Comparison of ENCODE assay signal across 8 cellular contexts in the genomic region with DNA sequence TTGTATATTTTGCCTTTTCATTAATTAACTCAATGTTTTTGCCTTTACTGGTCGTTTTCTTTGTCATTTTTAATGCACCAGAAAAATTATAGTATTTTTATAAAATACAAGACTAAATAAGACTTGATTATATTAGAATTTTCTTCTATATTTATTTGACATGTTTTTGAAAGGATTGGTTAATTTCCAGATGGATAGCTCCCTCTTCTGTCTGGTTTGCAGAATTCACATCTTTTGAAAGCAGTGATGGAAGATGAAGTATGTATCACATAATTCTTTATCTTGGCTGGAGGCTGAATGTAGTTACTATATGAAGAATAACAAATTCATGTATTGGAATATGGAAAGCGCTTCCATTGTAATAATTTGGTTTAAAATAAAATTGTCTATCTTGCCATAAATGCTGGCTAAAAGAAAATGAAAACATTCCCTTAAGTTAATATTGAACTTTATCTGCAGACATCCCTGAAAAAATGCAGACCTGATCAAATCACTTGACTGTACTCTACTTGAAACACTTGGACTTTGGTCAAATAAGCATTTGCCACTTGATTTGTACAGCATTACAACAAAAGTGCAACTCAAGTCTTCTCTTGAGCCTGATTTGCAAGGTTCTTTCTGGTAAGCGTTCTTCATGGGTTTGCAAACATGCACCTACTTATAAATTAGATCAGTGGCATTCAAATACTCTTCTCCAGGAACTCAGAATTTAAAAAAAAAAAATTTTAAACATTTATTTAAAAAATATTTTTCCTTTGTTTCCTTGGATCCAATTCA.
DNase-seq lines count a peak whose midpoint lies in the region; ATAC-seq and TF ChIP-seq lines count a peak whose summit lies in the region.

No MANE protein-coding gene starts in this region.

- H3K27ac ChIP-seq in neural progenitor cell = no peak overlapping the region

- peaks cover 27% of the 10 kb centered on the region for H3F3A ChIP-seq in neural progenitor cell (ENCODE audit: low read depth)

- H3K9me3 Mint-ChIP-seq in neural progenitor cell (peaks cover 4% of the 10 kb centered on the region), WTC11 (no peaks in the 10 kb centered on the region)

- DNase-seq in NCI-H510A treated with DMSO at 0.1 percent for 48 hours (lab: John Stamatoyannopoulos, UW) = peak; percentile 67
- no peak for DNase-seq in NCI-H510A (lab: John Stamatoyannopoulos, UW)
- peak; percentile 37 for DNase-seq in NCI-H2227 treated with DMSO at 0.1 percent for 48 hours (lab: John Stamatoyannopoulos, UW)
- DNase-seq in cardiac fibroblast (ENCODE audit: low read depth in 2 of 2) = peak; percentile 81 to 82
- peak; percentile 23 for DNase-seq in neural progenitor cell (ENCODE audit: low spot score)
- DNase-seq in stimulated activated naive CD4-positive, alpha-beta T cell (lab: John Stamatoyannopoulos, UW) = no peak
- no peak for DNase-seq in WTC11 (ENCODE audit: low spot score)

- no peaks in the 10 kb centered on the region for H3K27me3 ChIP-seq in neural progenitor cell

- no peak overlapping the region for H3K9ac ChIP-seq in neural progenitor cell

- H3K4me1 Mint-ChIP-seq in neural progenitor cell (peaks cover 18% of the 10 kb centered on the region), WTC11 (peaks cover 17% of the 10 kb centered on the region)

- POLR2A ChIA-PET in WTC11 (lab: Charles Lee) = no interaction called here

- no peaks in the 10 kb centered on the region for H3K9me3 ChIP-seq in neural progenitor cell (ENCODE audit: low read depth)

- H3K27me3 Mint-ChIP-seq in neural progenitor cell (ENCODE audit: insufficient read depth, low read depth) (peaks cover 30% of the 10 kb centered on the region), WTC11 (ENCODE audit: low read depth) (no peaks in the 10 kb centered on the region)

- no peak overlapping the region for H3K27ac Mint-ChIP-seq in neural progenitor cell
- no peak overlapping the region for H3K27ac Mint-ChIP-seq in WTC11

- H2AFZ ChIP-seq in neural progenitor cell (replicated peaks) = peak overlapping the region; percentile 54

- H3K36me3 ChIP-seq in neural progenitor cell = no peaks in the 10 kb centered on the region

- H3K4me2 ChIP-seq in neural progenitor cell = peak overlapping the region; percentile 79

- peaks cover 54% of the 10 kb centered on the region for H3K4me1 ChIP-seq in neural progenitor cell

- H3K4me3 ChIP-seq in cardiac fibroblast (replicated peaks in 1 of 2; ENCODE audit: low read depth in 2 of 2, low read length in 2 of 2) (no peak overlapping the region), neural progenitor cell (peak overlapping the region; percentile 37)

- CTCF ChIA-PET in WTC11 (lab: Charles Lee) = interaction anchor here (0.6 to 2.0 kb wide), 6 partner anchors 9 to 297 kb away, joined by 3 to 9 read pairs (median 4); no protein-coding TSS in a partner anchor

- H3K36me3 Mint-ChIP-seq in neural progenitor cell = no peaks in the 10 kb centered on the region
- no peaks in the 10 kb centered on the region for H3K36me3 Mint-ChIP-seq in WTC11

- no peaks in the 10 kb centered on the region for H4K20me1 ChIP-seq in neural progenitor cell (ENCODE audit: low read depth)

- no peaks in the 10 kb centered on the region for H3K79me2 ChIP-seq in neural progenitor cell (ENCODE audit: low read depth)

- ATAC-seq in GM21526 (IDR thresholded peaks at IDR 0.05; ENCODE audit: low FRiP score, unreplicated experiment) (no peak), WTC11 (no peak)

- no peak overlapping the region for H3K4me3 Mint-ChIP-seq in neural progenitor cell
- H3K4me3 Mint-ChIP-seq in WTC11 = no peak overlapping the region

- peak; percentile 61 for TF ChIP-seq CTCF in cardiac fibroblast (IDR thresholded peaks at IDR 0.05; ENCODE audit: low read depth, low read length)
- peak; percentile 71 for TF ChIP-seq CTCF in neural progenitor cell (IDR thresholded peaks at IDR 0.05)
- TF ChIP-seq CTCF in WTC11 (IDR thresholded peaks at IDR 0.05) = no peak; the same call in 1 of the 2 replicates

TF ChIP-seq in WTC11, 78 proteins besides CTCF, POLR2A, EP300 and RAD21:
- TF ChIP-seq, protein P1, sequence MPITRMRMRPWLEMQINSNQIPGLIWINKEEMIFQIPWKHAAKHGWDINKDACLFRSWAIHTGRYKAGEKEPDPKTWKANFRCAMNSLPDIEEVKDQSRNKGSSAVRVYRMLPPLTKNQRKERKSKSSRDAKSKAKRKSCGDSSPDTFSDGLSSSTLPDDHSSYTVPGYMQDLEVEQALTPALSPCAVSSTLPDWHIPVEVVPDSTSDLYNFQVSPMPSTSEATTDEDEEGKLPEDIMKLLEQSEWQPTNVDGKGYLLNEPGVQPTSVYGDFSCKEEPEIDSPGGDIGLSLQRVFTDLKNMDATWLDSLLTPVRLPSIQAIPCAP (CRISPR knock-in tag; IDR thresholded peaks at IDR 0.05) = no peak
- TF ChIP-seq, protein P2, sequence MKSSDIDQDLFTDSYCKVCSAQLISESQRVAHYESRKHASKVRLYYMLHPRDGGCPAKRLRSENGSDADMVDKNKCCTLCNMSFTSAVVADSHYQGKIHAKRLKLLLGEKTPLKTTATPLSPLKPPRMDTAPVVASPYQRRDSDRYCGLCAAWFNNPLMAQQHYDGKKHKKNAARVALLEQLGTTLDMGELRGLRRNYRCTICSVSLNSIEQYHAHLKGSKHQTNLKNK (CRISPR knock-in tag; IDR thresholded peaks at IDR 0.05) = no peak
- TF ChIP-seq CBFB (CRISPR knock-in tag; IDR thresholded peaks at IDR 0.05; ENCODE audit: low read depth) = no peak
- TF ChIP-seq, protein P3, sequence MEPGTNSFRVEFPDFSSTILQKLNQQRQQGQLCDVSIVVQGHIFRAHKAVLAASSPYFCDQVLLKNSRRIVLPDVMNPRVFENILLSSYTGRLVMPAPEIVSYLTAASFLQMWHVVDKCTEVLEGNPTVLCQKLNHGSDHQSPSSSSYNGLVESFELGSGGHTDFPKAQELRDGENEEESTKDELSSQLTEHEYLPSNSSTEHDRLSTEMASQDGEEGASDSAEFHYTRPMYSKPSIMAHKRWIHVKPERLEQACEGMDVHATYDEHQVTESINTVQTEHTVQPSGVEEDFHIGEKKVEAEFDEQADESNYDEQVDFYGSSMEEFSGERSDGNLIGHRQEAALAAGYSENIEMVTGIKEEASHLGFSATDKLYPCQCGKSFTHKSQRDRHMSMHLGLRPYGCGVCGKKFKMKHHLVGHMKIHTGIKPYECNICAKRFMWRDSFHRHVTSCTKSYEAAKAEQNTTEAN (CRISPR knock-in tag; IDR thresholded peaks at IDR 0.05) = no peak
- TF ChIP-seq TCF7 (CRISPR knock-in tag; IDR thresholded peaks at IDR 0.05; ENCODE audit: low read depth) = no peak
- TF ChIP-seq, protein P4, sequence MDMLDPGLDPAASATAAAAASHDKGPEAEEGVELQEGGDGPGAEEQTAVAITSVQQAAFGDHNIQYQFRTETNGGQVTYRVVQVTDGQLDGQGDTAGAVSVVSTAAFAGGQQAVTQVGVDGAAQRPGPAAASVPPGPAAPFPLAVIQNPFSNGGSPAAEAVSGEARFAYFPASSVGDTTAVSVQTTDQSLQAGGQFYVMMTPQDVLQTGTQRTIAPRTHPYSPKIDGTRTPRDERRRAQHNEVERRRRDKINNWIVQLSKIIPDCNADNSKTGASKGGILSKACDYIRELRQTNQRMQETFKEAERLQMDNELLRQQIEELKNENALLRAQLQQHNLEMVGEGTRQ (CRISPR knock-in tag; IDR thresholded peaks at IDR 0.05) = no peak
- TF ChIP-seq ELF4 (CRISPR knock-in tag; IDR thresholded peaks at IDR 0.05; ENCODE audit: low read depth) = no peak
- TF ChIP-seq ZNF232 (CRISPR knock-in tag; IDR thresholded peaks at IDR 0.05) = no peak
- TF ChIP-seq SOX15 (CRISPR knock-in tag; IDR thresholded peaks at IDR 0.05) = no peak

Comparison
In these comparisons a context has a peak if more than half of its experiments do, and no peak if none do; other contexts are left out.
1. DNase-seq: peak in NCI-H510A treated with DMSO at 0.1 percent for 48 hours (single experiment), NCI-H2227 treated with DMSO at 0.1 percent for 48 hours (single experiment), cardiac fibroblast (2 of 2) and neural progenitor cell (single experiment); none in NCI-H510A (single experiment), stimulated activated naive CD4-positive, alpha-beta T cell (0 of 6) and WTC11 (single experiment).